Comparison of ENCODE assay signal across 1 cellular context in the genomic region with DNA sequence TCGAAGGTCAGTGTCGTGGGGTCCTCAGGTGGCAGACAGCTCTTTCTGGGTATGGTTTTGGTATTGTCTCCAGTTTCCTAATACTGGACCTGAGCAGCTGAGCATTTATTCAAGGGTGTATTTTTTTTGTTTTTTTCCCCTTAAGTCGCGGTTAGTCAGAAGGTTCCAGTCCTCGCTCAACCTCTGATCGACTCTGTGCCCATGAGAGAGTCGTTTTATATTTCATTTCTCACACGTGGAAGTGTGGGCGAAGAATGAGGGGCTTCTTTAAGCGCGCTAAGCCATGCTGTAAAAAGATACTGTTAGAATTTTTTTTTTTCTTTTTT.
TF ChIP-seq lines count a peak whose summit lies in the region.

No MANE protein-coding gene starts in this region.

TF ChIP-seq in HepG2, 621 proteins besides CTCF, POLR2A, EP300 and RAD21 (continued from another document and continues in another):
- TF ChIP-seq ZFP91 (CRISPR knock-in tag; IDR thresholded peaks at IDR 0.05; ENCODE audit: borderline replicate concordance) = no peak; the same call in 1 of the 2 replicates
- TF ChIP-seq ZNF703 (CRISPR knock-in tag; IDR thresholded peaks at IDR 0.05; ENCODE audit: borderline replicate concordance) = no peak
- TF ChIP-seq, protein P1, sequence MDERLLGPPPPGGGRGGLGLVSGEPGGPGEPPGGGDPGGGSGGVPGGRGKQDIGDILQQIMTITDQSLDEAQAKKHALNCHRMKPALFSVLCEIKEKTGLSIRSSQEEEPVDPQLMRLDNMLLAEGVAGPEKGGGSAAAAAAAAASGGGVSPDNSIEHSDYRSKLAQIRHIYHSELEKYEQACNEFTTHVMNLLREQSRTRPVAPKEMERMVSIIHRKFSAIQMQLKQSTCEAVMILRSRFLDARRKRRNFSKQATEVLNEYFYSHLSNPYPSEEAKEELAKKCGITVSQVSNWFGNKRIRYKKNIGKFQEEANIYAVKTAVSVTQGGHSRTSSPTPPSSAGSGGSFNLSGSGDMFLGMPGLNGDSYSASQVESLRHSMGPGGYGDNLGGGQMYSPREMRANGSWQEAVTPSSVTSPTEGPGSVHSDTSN (CRISPR knock-in tag; IDR thresholded peaks at IDR 0.05) = no peak
- TF ChIP-seq NFYC (CRISPR knock-in tag; IDR thresholded peaks at IDR 0.05) = no peak
- TF ChIP-seq POLR2AphosphoS5 (IDR thresholded peaks at IDR 0.05; ENCODE audit: low read depth, low read length) = no peak
- no peak for TF ChIP-seq TEAD2 (CRISPR knock-in tag; IDR thresholded peaks at IDR 0.05)
- TF ChIP-seq, protein P2, sequence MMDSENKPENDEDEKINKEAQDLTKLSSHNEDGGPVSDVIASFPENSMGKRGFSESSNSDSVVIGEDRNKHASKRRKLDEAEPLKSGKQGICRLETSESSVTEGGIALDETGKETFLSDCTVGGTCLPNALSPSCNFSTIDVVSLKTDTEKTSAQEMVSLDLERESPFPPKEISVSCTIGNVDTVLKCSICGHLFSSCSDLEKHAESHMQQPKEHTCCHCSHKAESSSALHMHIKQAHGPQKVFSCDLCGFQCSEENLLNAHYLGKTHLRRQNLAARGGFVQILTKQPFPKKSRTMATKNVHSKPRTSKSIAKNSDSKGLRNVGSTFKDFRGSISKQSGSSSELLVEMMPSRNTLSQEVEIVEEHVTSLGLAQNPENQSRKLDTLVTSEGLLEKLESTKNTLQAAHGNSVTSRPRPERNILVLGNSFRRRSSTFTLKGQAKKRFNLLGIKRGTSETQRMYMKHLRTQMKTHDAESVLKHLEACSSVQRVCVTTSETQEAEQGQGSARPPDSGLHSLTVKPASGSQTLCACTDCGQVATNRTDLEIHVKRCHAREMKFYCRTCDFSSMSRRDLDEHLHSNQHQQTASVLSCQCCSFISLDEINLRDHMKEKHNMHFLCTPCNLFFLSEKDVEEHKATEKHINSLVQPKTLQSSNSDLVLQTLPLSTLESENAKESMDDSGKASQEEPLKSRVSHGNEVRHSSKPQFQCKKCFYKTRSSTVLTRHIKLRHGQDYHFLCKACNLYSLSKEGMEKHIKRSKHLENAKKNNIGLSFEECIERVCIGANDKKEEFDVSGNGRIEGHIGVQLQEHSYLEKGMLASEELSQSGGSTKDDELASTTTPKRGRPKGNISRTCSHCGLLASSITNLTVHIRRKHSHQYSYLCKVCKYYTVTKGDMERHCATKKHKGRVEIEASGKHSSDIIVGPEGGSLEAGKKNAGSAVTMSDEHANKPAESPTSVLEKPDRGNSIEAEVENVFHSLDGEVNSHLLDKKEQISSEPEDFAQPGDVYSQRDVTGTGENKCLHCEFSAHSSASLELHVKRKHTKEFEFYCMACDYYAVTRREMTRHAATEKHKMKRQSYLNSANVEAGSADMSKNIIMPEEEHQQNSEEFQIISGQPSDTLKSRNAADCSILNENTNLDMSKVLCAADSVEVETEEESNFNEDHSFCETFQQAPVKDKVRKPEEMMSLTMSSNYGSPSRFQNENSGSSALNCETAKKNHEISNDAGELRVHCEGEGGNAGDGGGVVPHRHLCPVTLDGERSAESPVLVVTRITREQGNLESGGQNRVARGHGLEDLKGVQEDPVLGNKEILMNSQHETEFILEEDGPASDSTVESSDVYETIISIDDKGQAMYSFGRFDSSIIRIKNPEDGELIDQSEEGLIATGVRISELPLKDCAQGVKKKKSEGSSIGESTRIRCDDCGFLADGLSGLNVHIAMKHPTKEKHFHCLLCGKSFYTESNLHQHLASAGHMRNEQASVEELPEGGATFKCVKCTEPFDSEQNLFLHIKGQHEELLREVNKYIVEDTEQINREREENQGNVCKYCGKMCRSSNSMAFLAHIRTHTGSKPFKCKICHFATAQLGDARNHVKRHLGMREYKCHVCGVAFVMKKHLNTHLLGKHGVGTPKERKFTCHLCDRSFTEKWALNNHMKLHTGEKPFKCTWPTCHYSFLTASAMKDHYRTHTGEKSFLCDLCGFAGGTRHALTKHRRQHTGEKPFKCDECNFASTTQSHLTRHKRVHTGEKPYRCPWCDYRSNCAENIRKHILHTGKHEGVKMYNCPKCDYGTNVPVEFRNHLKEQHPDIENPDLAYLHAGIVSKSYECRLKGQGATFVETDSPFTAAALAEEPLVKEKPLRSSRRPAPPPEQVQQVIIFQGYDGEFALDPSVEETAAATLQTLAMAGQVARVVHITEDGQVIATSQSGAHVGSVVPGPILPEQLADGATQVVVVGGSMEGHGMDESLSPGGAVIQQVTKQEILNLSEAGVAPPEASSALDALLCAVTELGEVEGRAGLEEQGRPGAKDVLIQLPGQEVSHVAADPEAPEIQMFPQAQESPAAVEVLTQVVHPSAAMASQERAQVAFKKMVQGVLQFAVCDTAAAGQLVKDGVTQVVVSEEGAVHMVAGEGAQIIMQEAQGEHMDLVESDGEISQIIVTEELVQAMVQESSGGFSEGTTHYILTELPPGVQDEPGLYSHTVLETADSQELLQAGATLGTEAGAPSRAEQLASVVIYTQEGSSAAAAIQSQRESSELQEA (CRISPR knock-in tag; IDR thresholded peaks at IDR 0.05; ENCODE audit: not compliant biosample characterization) = no peak
- TF ChIP-seq, protein P3, sequence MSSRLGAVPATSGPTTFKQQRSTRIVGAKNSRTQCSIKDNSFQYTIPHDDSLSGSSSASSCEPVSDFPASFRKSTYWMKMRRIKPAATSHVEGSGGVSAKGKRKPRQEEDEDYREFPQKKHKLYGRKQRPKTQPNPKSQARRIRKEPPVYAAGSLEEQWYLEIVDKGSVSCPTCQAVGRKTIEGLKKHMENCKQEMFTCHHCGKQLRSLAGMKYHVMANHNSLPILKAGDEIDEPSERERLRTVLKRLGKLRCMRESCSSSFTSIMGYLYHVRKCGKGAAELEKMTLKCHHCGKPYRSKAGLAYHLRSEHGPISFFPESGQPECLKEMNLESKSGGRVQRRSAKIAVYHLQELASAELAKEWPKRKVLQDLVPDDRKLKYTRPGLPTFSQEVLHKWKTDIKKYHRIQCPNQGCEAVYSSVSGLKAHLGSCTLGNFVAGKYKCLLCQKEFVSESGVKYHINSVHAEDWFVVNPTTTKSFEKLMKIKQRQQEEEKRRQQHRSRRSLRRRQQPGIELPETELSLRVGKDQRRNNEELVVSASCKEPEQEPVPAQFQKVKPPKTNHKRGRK (CRISPR knock-in tag; IDR thresholded peaks at IDR 0.05) = no peak
- TF ChIP-seq HDAC1 (CRISPR knock-in tag; IDR thresholded peaks at IDR 0.05) = no peak
- no peak for TF ChIP-seq ZFP36L1 (CRISPR knock-in tag; IDR thresholded peaks at IDR 0.05)
- TF ChIP-seq, protein P4, sequence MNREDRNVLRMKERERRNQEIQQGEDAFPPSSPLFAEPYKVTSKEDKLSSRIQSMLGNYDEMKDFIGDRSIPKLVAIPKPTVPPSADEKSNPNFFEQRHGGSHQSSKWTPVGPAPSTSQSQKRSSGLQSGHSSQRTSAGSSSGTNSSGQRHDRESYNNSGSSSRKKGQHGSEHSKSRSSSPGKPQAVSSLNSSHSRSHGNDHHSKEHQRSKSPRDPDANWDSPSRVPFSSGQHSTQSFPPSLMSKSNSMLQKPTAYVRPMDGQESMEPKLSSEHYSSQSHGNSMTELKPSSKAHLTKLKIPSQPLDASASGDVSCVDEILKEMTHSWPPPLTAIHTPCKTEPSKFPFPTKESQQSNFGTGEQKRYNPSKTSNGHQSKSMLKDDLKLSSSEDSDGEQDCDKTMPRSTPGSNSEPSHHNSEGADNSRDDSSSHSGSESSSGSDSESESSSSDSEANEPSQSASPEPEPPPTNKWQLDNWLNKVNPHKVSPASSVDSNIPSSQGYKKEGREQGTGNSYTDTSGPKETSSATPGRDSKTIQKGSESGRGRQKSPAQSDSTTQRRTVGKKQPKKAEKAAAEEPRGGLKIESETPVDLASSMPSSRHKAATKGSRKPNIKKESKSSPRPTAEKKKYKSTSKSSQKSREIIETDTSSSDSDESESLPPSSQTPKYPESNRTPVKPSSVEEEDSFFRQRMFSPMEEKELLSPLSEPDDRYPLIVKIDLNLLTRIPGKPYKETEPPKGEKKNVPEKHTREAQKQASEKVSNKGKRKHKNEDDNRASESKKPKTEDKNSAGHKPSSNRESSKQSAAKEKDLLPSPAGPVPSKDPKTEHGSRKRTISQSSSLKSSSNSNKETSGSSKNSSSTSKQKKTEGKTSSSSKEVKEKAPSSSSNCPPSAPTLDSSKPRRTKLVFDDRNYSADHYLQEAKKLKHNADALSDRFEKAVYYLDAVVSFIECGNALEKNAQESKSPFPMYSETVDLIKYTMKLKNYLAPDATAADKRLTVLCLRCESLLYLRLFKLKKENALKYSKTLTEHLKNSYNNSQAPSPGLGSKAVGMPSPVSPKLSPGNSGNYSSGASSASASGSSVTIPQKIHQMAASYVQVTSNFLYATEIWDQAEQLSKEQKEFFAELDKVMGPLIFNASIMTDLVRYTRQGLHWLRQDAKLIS (CRISPR knock-in tag; IDR thresholded peaks at IDR 0.05) = no peak
- TF ChIP-seq, protein P5, sequence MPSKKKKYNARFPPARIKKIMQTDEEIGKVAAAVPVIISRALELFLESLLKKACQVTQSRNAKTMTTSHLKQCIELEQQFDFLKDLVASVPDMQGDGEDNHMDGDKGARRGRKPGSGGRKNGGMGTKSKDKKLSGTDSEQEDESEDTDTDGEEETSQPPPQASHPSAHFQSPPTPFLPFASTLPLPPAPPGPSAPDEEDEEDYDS (CRISPR knock-in tag; IDR thresholded peaks at IDR 0.05) = no peak
- no peak for TF ChIP-seq YEATS2 (CRISPR knock-in tag; IDR thresholded peaks at IDR 0.05; ENCODE audit: borderline replicate concordance)
- TF ChIP-seq NR2F6 (IDR thresholded peaks at IDR 0.05) = no peak
- no peak for TF ChIP-seq NR2F6 (CRISPR knock-in tag; IDR thresholded peaks at IDR 0.05)
- TF ChIP-seq, protein P6, sequence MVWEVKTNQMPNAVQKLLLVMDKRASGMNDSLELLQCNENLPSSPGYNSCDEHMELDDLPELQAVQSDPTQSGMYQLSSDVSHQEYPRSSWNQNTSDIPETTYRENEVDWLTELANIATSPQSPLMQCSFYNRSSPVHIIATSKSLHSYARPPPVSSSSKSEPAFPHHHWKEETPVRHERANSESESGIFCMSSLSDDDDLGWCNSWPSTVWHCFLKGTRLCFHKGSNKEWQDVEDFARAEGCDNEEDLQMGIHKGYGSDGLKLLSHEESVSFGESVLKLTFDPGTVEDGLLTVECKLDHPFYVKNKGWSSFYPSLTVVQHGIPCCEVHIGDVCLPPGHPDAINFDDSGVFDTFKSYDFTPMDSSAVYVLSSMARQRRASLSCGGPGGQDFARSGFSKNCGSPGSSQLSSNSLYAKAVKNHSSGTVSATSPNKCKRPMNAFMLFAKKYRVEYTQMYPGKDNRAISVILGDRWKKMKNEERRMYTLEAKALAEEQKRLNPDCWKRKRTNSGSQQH (CRISPR knock-in tag; IDR thresholded peaks at IDR 0.05; ENCODE audit: low read depth) = no peak
- no peak for TF ChIP-seq E2F2 (CRISPR knock-in tag; IDR thresholded peaks at IDR 0.05; ENCODE audit: borderline replicate concordance)
- TF ChIP-seq ZNF891 (CRISPR knock-in tag; IDR thresholded peaks at IDR 0.05) = no peak
- TF ChIP-seq, protein P7, sequence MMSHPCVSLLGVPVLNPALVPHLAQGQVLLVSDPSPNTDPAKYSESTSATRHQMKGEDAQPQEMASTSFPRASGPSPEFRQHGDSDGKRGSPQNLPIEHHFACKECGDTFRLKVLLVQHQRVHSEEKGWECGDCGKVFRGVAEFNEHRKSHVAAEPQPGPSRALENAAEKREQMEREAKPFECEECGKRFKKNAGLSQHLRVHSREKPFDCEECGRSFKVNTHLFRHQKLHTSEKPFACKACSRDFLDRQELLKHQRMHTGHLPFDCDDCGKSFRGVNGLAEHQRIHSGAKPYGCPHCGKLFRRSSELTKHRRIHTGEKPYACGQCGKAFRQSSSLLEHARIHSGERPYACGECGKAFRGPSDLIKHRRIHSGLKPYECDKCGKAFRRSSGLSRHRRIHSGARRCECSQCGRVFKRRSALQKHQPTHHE (CRISPR knock-in tag; IDR thresholded peaks at IDR 0.05; ENCODE audit: borderline replicate concordance) = no peak
- TF ChIP-seq ZBTB43 (CRISPR knock-in tag; conservative IDR thresholded peaks at IDR 0.05) = no peak
- TF ChIP-seq ZNF558 (CRISPR knock-in tag; IDR thresholded peaks at IDR 0.05; ENCODE audit: borderline replicate concordance) = no peak
- no peak for TF ChIP-seq ZNF784 (CRISPR knock-in tag; IDR thresholded peaks at IDR 0.05; ENCODE audit: borderline replicate concordance)
- TF ChIP-seq ZFP36 (IDR thresholded peaks at IDR 0.05; ENCODE audit: borderline replicate concordance, low read depth, low read length, partially characterized antibody) = no peak
